In genomic region chr10:109996225-109996624, GRCh38 we compare ENCODE assay signal across 11 cellular contexts. TPM values are rescaled to one million over a fixed set of nuclear protein-coding genes. Genes with fewer than 3 reads are reported as not detected.
DNase-seq lines count a peak whose midpoint lies in the region; ATAC-seq and TF ChIP-seq lines count a peak whose summit lies in the region.
"Had no signal": no experiment of that assay in that cellular context is flagged by ENCODE, and none has a peak within 500 bp of the region (broad histone marks: within the 10 kb centered on the region; RNA-seq: fewer than 3 reads in every experiment).

No MANE protein-coding gene starts in this region.

- H3K36me3 Mint-ChIP-seq in naive thymus-derived CD4-positive, alpha-beta T cell: peaks cover 0 to 2% (median 0%) of the 10 kb centered on the region in 5 donors

- DNase-seq in OCI-LY7 (ENCODE audit: low spot score): peak; percentile 23
- DNase-seq in naive thymus-derived CD4-positive, alpha-beta T cell: no peak
- no peak for DNase-seq in NCI-H1417 treated with DMSO at 0.1 percent for 48 hours (lab: John Stamatoyannopoulos, UW)
- DNase-seq in stimulated activated CD4-positive, alpha-beta T cell treated with anti-CD3 and anti-CD28 coated beads, Interleukin-4, amount 100 ng/mL, for 4 hours: no peak
- no peak for DNase-seq in T1000 (lab: John Stamatoyannopoulos, UW)
- no peak for DNase-seq in stimulated activated naive CD8-positive, alpha-beta T cell treated with anti-CD3 and anti-CD28 coated beads, Interleukin-15, Interleukin-2, amounts not matched to agents 100 U/mL and 50 U/mL, for 24 hours
- DNase-seq: effector CD8-positive, alpha-beta T cell; SJCRH30 had no signal

- peak overlapping the region in 1 of 9 donors; percentile 3 for H3K27ac Mint-ChIP-seq in naive thymus-derived CD4-positive, alpha-beta T cell

- H3K9me3 Mint-ChIP-seq in naive thymus-derived CD4-positive, alpha-beta T cell: peaks cover 0 to 6% (median 0%) of the 10 kb centered on the region in 11 donors

- POLR2A ChIA-PET in OCI-LY7 (lab: Charles Lee): interaction anchor here (0.8 to 1.6 kb wide), 3 partner anchors 9 to 11 kb away, joined by 4 to 6 read pairs (median 4); partner anchors contain the start of gene ADD3
- POLR2A ChIA-PET in naive thymus-derived CD4-positive, alpha-beta T cell (lab: Charles Lee): no interaction called here

- intact Hi-C loops in OCI-LY7 (cut with micrococcal nuclease; ENCODE audit: unreplicated experiment): no loop called here
- intact Hi-C loops in naive thymus-derived CD4-positive, alpha-beta T cell (cut with micrococcal nuclease): no loop called here

- H3K27me3 Mint-ChIP-seq in naive thymus-derived CD4-positive, alpha-beta T cell: peaks cover 0 to 19% (median 0%) of the 10 kb centered on the region in 5 donors

- no peaks in the 10 kb centered on the region for H3K36me3 ChIP-seq in OCI-LY7 (ENCODE audit: insufficient read depth, low read length)
- no peaks in the 10 kb centered on the region for H3K36me3 ChIP-seq in naive thymus-derived CD4-positive, alpha-beta T cell (ENCODE audit: control insufficient read depth in 2 of 3, insufficient read depth in 3 of 3, low read length in 3 of 3)
- H3K36me3 ChIP-seq: SJCRH30 had no signal

- no peaks in the 10 kb centered on the region for H3K9me2 ChIP-seq in OCI-LY7 (ENCODE audit: insufficient read depth, low read length)

- peak overlapping the region; percentile 19; the same call in 1 of the 2 replicates for H2AFZ ChIP-seq in OCI-LY7 (ENCODE audit: low read length)

- ATAC-seq in GM18873 (IDR thresholded peaks at IDR 0.05; ENCODE audit: low FRiP score, unreplicated experiment): peak; percentile 65
- peak; percentile 78 for ATAC-seq in HG02885 (IDR thresholded peaks at IDR 0.05; ENCODE audit: poor library complexity, unreplicated experiment)
- peak; percentile 38 for ATAC-seq in naive thymus-derived CD4-positive, alpha-beta T cell
- no peak for ATAC-seq in stimulated activated naive CD8-positive, alpha-beta T cell treated with anti-CD3 and anti-CD28 coated beads, Interleukin-15, Interleukin-2, amounts not matched to agents 100 U/mL and 50 U/mL, for 24 hours

- H4K20me1 ChIP-seq in OCI-LY7 (ENCODE audit: insufficient read depth, low read length): no peaks in the 10 kb centered on the region

- H3K79me2 ChIP-seq in OCI-LY7 (ENCODE audit: insufficient read depth, low read depth, low read length): no peaks in the 10 kb centered on the region

- BruUV-seq in OCI-LY7 (replicated peaks; lab: Mats Ljungman, UMichigan): no TSS peak

- peaks cover 3 to 41% (median 24%) of the 10 kb centered on the region in 7 donors for H3K4me1 Mint-ChIP-seq in naive thymus-derived CD4-positive, alpha-beta T cell

- H3K27me3 ChIP-seq in naive thymus-derived CD4-positive, alpha-beta T cell (ENCODE audit: control insufficient read depth in 2 of 2, insufficient read depth in 2 of 2, low read length in 2 of 2): no peaks in the 10 kb centered on the region
- H3K27me3 ChIP-seq: SJCRH30 had no signal

- no peaks in the 10 kb centered on the region for H3K9me3 ChIP-seq in OCI-LY7 (ENCODE audit: low read length)
- no peaks in the 10 kb centered on the region for H3K9me3 ChIP-seq in naive thymus-derived CD4-positive, alpha-beta T cell (ENCODE audit: control insufficient read depth in 2 of 3, low read length in 3 of 3)
- H3K9me3 ChIP-seq: SJCRH30 had no signal

- TF ChIP-seq CTCF in OCI-LY7 (conservative IDR thresholded peaks at IDR 0.05; ENCODE audit: low read length): no peak

- no peak overlapping the region for H3K27ac ChIP-seq in OCI-LY7 (ENCODE audit: low read depth, low read length, poor library complexity, severe bottlenecking)
- no peak overlapping the region for H3K27ac ChIP-seq in naive thymus-derived CD4-positive, alpha-beta T cell (ENCODE audit: low read depth, low read length)
- H3K27ac ChIP-seq: SJCRH30 had no signal

- peak overlapping the region; percentile 63 for H3K4me2 ChIP-seq in OCI-LY7 (ENCODE audit: low read length)

- peak overlapping the region; percentile 15 for H3K4me3 ChIP-seq in OCI-LY7 (ENCODE audit: low read depth, low read length, poor library complexity, severe bottlenecking)
- H3K4me3 ChIP-seq in naive thymus-derived CD4-positive, alpha-beta T cell (ENCODE audit: low read length): no peak overlapping the region
- H3K4me3 ChIP-seq: SJCRH30, skin epidermis had no signal

- CTCF ChIA-PET in OCI-LY7 (lab: Charles Lee; ENCODE audit: unreplicated experiment): no interaction called here
- CTCF ChIA-PET in naive thymus-derived CD4-positive, alpha-beta T cell (lab: Charles Lee): no interaction called here

- no peak overlapping the region for H3K4me3 Mint-ChIP-seq in naive thymus-derived CD4-positive, alpha-beta T cell

- peaks cover 23% of the 10 kb centered on the region for H3K4me1 ChIP-seq in OCI-LY7 (ENCODE audit: insufficient read depth, low read length, poor library complexity, severe bottlenecking)
- H3K4me1 ChIP-seq in naive thymus-derived CD4-positive, alpha-beta T cell (ENCODE audit: control insufficient read depth in 2 of 2, insufficient read depth in 2 of 2, low read length in 2 of 2): no peaks in the 10 kb centered on the region
- H3K4me1 ChIP-seq: SJCRH30 had no signal

RNA-seq across cellular contexts. Expression of gene ADD3, which starts 11.6 kb away (rescaled TPM):
- 53.3 and 75.8 TPM in 2 replicates for total RNA-seq in OCI-LY7 (2014; rRNA removed; shearing (Covaris generic))
- 89.7 and 100 TPM in 2 replicates for total RNA-seq in OCI-LY7 (2022)
- 100 to 1,000 TPM; 281 to 463 (median 342) TPM for total RNA-seq in naive thymus-derived CD4-positive, alpha-beta T cell
- 100 to 1,000 TPM; 502 to 535 TPM for polyA plus RNA-seq in naive thymus-derived CD4-positive, alpha-beta T cell
